ENCODE assay signal across 9 cellular contexts in the genomic region with DNA sequence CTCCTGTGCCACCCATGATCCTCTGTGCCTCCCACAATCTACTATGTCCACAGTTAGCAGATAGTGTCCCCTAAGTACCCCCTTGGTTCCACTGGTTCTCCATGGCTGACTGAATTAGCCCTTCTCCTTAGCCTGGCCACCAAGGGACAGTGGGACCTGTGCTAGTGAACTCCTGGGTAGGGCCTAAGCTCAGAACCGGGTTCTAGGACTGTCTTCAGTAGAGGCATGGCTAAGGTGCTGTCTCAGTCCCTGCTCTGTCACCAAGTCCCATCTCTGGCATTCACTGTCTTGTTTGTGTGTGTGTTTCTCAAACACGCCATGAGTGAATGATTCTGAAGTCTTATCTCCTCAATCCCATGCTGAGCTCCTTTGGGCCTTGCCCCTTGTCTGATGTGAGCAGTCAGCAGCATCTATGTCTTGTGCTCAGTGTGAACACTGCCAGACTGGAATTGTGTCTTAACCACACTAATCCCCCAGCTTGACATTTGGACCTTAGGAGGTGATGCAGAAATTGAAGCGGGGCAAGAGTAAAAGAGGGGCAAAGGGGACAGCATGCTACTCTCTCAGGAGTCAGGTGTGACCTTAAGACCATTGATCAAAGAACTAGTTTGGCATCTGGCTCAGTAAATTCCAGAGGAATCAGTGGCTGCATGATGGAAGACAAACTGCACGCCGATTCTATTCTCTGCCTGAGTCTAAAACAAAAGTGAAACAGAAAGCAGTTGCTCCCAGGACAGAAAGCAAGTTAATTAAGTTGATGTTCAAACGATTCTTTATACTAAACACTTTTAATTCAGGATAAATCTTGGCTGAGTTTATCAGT.
DNase-seq lines count a peak whose midpoint lies in the region; ATAC-seq and TF ChIP-seq lines count a peak whose summit lies in the region.
"Had no signal": no experiment of that assay in that cellular context is flagged by ENCODE, and none has a peak within 500 bp of the region (broad histone marks: within the 10 kb centered on the region; RNA-seq: fewer than 3 reads in every experiment).

No MANE protein-coding gene starts in this region.

- no peak for DNase-seq in right cardiac atrium
- no peak for DNase-seq in right atrium auricular region (ENCODE audit: low spot score)
- no peak for DNase-seq in activated naive CD8-positive, alpha-beta T cell treated with anti-CD3 and anti-CD28 coated beads for 36 hours
- peak; percentile 51 to 53 for DNase-seq in lung microvascular endothelial cell (ENCODE audit: low read depth in 2 of 2)
- no peak for DNase-seq in Kasumi-1 (lab: John Stamatoyannopoulos, UW)
- DNase-seq in NCI-H526 (lab: John Stamatoyannopoulos, UW), result no peak
- no peak for DNase-seq in NCI-H446 (lab: John Stamatoyannopoulos, UW)
- DNase-seq: SHP77 treated with DMSO at 0.1 percent for 48 hours had no signal

- no peaks in the 10 kb centered on the region for H3K9me3 Mint-ChIP-seq in activated naive CD8-positive, alpha-beta T cell treated with anti-CD3 and anti-CD28 coated beads for 36 hours

- H3K27me3 Mint-ChIP-seq in activated naive CD8-positive, alpha-beta T cell treated with anti-CD3 and anti-CD28 coated beads for 36 hours, result no peaks in the 10 kb centered on the region

- peak overlapping the region; percentile 38 for H3K27ac Mint-ChIP-seq in activated naive CD8-positive, alpha-beta T cell treated with anti-CD3 and anti-CD28 coated beads for 36 hours

- H3K9me3 ChIP-seq in right cardiac atrium (ENCODE audit: control insufficient read depth, low read length) (no peaks in the 10 kb centered on the region), right atrium auricular region (no peaks in the 10 kb centered on the region)

- H3K4me1 ChIP-seq in right cardiac atrium (ENCODE audit: control insufficient read depth, insufficient read depth, low read length) (peaks cover 3% of the 10 kb centered on the region), right atrium auricular region (peaks cover 0 to 7% of the 10 kb centered on the region in 2 donors)

- H3K4me3 ChIP-seq in right cardiac atrium (ENCODE audit: low read length), result peak overlapping the region; percentile 44
- H3K4me3 ChIP-seq in right atrium auricular region, result peak overlapping the region in 1 of 2 donors; percentile 24

- H3K4me1 Mint-ChIP-seq in activated naive CD8-positive, alpha-beta T cell treated with anti-CD3 and anti-CD28 coated beads for 36 hours, result peaks cover 10% of the 10 kb centered on the region

- H3K36me3 Mint-ChIP-seq in activated naive CD8-positive, alpha-beta T cell treated with anti-CD3 and anti-CD28 coated beads for 36 hours, result no peaks in the 10 kb centered on the region

- ATAC-seq in right cardiac atrium, result peak; percentile 34 to 45
- no peak for ATAC-seq in GM21390 (IDR thresholded peaks at IDR 0.05; ENCODE audit: unreplicated experiment)

- H3K36me3 ChIP-seq in right atrium auricular region, result no peaks in the 10 kb centered on the region

- TF ChIP-seq CTCF in right atrium auricular region (IDR thresholded peaks at IDR 0.05), result no peak

- H3K27me3 ChIP-seq in right cardiac atrium (ENCODE audit: control insufficient read depth, insufficient read depth), result no peaks in the 10 kb centered on the region
- no peaks in the 10 kb centered on the region for H3K27me3 ChIP-seq in right atrium auricular region

- 50% methylated on average over 6 of the region's 6 CpGs for WGBS in right cardiac atrium

- no peak overlapping the region for H3K27ac ChIP-seq in right cardiac atrium (ENCODE audit: low read length)
- no peak overlapping the region for H3K27ac ChIP-seq in right atrium auricular region

- H3K4me3 Mint-ChIP-seq in activated naive CD8-positive, alpha-beta T cell treated with anti-CD3 and anti-CD28 coated beads for 36 hours, result peak overlapping the region; percentile 49

- intact Hi-C loops in right cardiac atrium (cut with DNase I), result no loop called here

Comparison
In these comparisons a context has a peak if more than half of its experiments do, and no peak if none do; other contexts are left out.
1. DNase-seq: peak in lung microvascular endothelial cell (2 of 2); none in right cardiac atrium (0 of 3), right atrium auricular region (single experiment), activated naive CD8-positive, alpha-beta T cell treated with anti-CD3 and anti-CD28 coated beads for 36 hours (single experiment), Kasumi-1 (0 of 2), NCI-H526 (0 of 2) and NCI-H446 (0 of 2).